ENCODE assay signal across 21 cellular contexts in genomic region chr4:3404546-3404945, GRCh38. TPM values are rescaled to one million over a fixed set of nuclear protein-coding genes. Genes with fewer than 3 reads are reported as not detected.
DNase-seq lines count a peak whose midpoint lies in the region; TF ChIP-seq lines count a peak whose summit lies in the region.
"Had no signal": no experiment of that assay in that cellular context is flagged by ENCODE, and none has a peak within 500 bp of the region (broad histone marks: within the 10 kb centered on the region; RNA-seq: fewer than 3 reads in every experiment).

No MANE protein-coding gene starts in this region.

- peaks cover 78% of the 10 kb centered on the region for H4K20me1 ChIP-seq in BLaER1

- H3K9me3 Mint-ChIP-seq in endodermal cell (peaks cover 24% of the 10 kb centered on the region), nephron progenitor cell (peaks cover 41% of the 10 kb centered on the region), mesothelial cell of epicardium (peaks cover 13% of the 10 kb centered on the region)
- H3K9me3 Mint-ChIP-seq: CD4-positive, alpha-beta T cell had no signal

- peaks cover 30% of the 10 kb centered on the region for H3K36me3 Mint-ChIP-seq in endodermal cell (ENCODE audit: low read depth)
- peaks cover 52% of the 10 kb centered on the region for H3K36me3 Mint-ChIP-seq in nephron progenitor cell (ENCODE audit: low read depth)
- H3K36me3 Mint-ChIP-seq in mesothelial cell of epicardium = peaks cover 33% of the 10 kb centered on the region

- H3K4me1 Mint-ChIP-seq in endodermal cell (peaks cover 25% of the 10 kb centered on the region), nephron progenitor cell (peaks cover 38% of the 10 kb centered on the region), mesothelial cell of epicardium (peaks cover 4% of the 10 kb centered on the region)

- TF ChIP-seq CTCF in HEK293 (tag by site-specific recombination; IDR thresholded peaks at IDR 0.05) (no peak), endodermal cell (conservative IDR thresholded peaks at IDR 0.05) (peak; percentile 32), nephron progenitor cell (IDR thresholded peaks at IDR 0.05) (no peak), mesothelial cell of epicardium (IDR thresholded peaks at IDR 0.05; ENCODE audit: unreplicated experiment) (no peak)

- H3K4me1 ChIP-seq in BLaER1 (peaks cover 67% of the 10 kb centered on the region), HEK293 (ENCODE audit: control insufficient read depth, insufficient read depth, low read length) (no peaks in the 10 kb centered on the region), endodermal cell (ENCODE audit: control insufficient read depth, insufficient read depth, low read length) (peaks cover 11% of the 10 kb centered on the region)
- H3K4me1 ChIP-seq: Caco-2 had no signal

- no peak overlapping the region for H3K4me3 ChIP-seq in BLaER1
- no peak overlapping the region for H3K4me3 ChIP-seq in HEK293 (ENCODE audit: low read depth, low read length)
- H3K4me3 ChIP-seq in endodermal cell (ENCODE audit: low read length) = no peak overlapping the region
- H3K4me3 ChIP-seq: GM12878, SJSA1 had no signal

- DNase-seq in endodermal cell (no peak), nephron progenitor cell (no peak), NCI-H1092 treated with DMSO at 0.1 percent for 48 hours (lab: John Stamatoyannopoulos, UW) (no peak), mesothelial cell of epicardium (ENCODE audit: low spot score in 2 of 2, unreplicated experiment in 2 of 2) (no peak), HuH-7 (ENCODE audit: low spot score) (no peak), dedifferentiated amniotic fluid mesenchymal stem cell (ENCODE audit: extremely low spot score) (no peak)
- DNase-seq: BE2C; Caco-2; CD4-positive, alpha-beta T cell; GOT3; IMR-90; Karpas-422; NCI-H1436; NCI-H1930; NCI-H2171; NCI-H526 had no signal

- H3K9ac ChIP-seq in BLaER1 (no peak overlapping the region), endodermal cell (ENCODE audit: extremely low read depth, low read length, poor library complexity, severe bottlenecking) (no peak overlapping the region)

- POLR2A ChIA-PET in HEK293 (lab: Yijun Ruan, JAX) = no interaction called here

- H3K27me3 ChIP-seq in BLaER1 (no peaks in the 10 kb centered on the region), endodermal cell (ENCODE audit: control insufficient read depth, insufficient read depth, low read length, poor library complexity, severe bottlenecking) (no peaks in the 10 kb centered on the region)
- H3K27me3 ChIP-seq: BE2C, SJSA1 had no signal

- H3K9me3 ChIP-seq in BLaER1 = peaks cover 19% of the 10 kb centered on the region
- no peaks in the 10 kb centered on the region for H3K9me3 ChIP-seq in HEK293 (ENCODE audit: control insufficient read depth, insufficient read depth, low read depth, low read length)
- peaks cover 9% of the 10 kb centered on the region for H3K9me3 ChIP-seq in endodermal cell (ENCODE audit: control insufficient read depth, low read length)
- H3K9me3 ChIP-seq: Caco-2, SJSA1 had no signal

- H3K27me3 Mint-ChIP-seq in endodermal cell (ENCODE audit: insufficient read depth) (no peaks in the 10 kb centered on the region), nephron progenitor cell (ENCODE audit: low read depth, poor library complexity) (no peaks in the 10 kb centered on the region), mesothelial cell of epicardium (ENCODE audit: low read depth) (no peaks in the 10 kb centered on the region)
- H3K27me3 Mint-ChIP-seq: CD4-positive, alpha-beta T cell had no signal

- peak overlapping the region; percentile 48 for H3K4me2 ChIP-seq in BLaER1

- H3K27ac Mint-ChIP-seq in endodermal cell = no peak overlapping the region
- H3K27ac Mint-ChIP-seq in nephron progenitor cell = peak overlapping the region; percentile 43
- H3K27ac Mint-ChIP-seq in mesothelial cell of epicardium = no peak overlapping the region
- H3K27ac Mint-ChIP-seq: CD4-positive, alpha-beta T cell had no signal

- WGBS in endodermal cell (ENCODE audit: insufficient coverage in 1 of 2, insufficient read length in 1 of 2), 2 experiments = 98 to 100% methylated on average over 2 to 4 of the region's 4 CpGs

- H3K27ac ChIP-seq in BLaER1 = no peak overlapping the region
- H3K27ac ChIP-seq in HEK293 (ENCODE audit: extremely low read depth, low read depth, low read length) = no peak overlapping the region
- H3K27ac ChIP-seq in endodermal cell (ENCODE audit: low read depth, low read length) = no peak overlapping the region

- H3K4me3 Mint-ChIP-seq in endodermal cell = no peak overlapping the region
- no peak overlapping the region for H3K4me3 Mint-ChIP-seq in nephron progenitor cell
- no peak overlapping the region for H3K4me3 Mint-ChIP-seq in mesothelial cell of epicardium
- H3K4me3 Mint-ChIP-seq: CD4-positive, alpha-beta T cell had no signal

- H3K36me3 ChIP-seq in BLaER1 = peaks cover 60% of the 10 kb centered on the region
- H3K36me3 ChIP-seq in HEK293 (ENCODE audit: control insufficient read depth in 2 of 2, insufficient read depth in 1 of 2, low read length in 2 of 2) = no peaks in the 10 kb centered on the region
- peaks cover 5% of the 10 kb centered on the region for H3K36me3 ChIP-seq in endodermal cell (ENCODE audit: control insufficient read depth, insufficient read depth, low read length)
- H3K36me3 ChIP-seq: BE2C had no signal

- CTCF ChIA-PET in HEK293 (lab: Yijun Ruan, JAX) = no interaction called here

TF ChIP-seq in HEK293, 187 proteins besides CTCF, POLR2A, EP300 and RAD21:
- no peak for TF ChIP-seq ZNF280D (tag by site-specific recombination; IDR thresholded peaks at IDR 0.05)
- no peak for TF ChIP-seq ZNF221 (tag by site-specific recombination; IDR thresholded peaks at IDR 0.05; ENCODE audit: borderline replicate concordance)
- TF ChIP-seq ZNF148 (tag by site-specific recombination; IDR thresholded peaks at IDR 0.05; ENCODE audit: borderline replicate concordance) = no peak
- TF ChIP-seq SETDB1 (IDR thresholded peaks at IDR 0.05; ENCODE audit: insufficient read length, low read length) = peak; percentile 65
- TF ChIP-seq ZNF114 (tag by site-specific recombination; IDR thresholded peaks at IDR 0.05) = no peak
- no peak for TF ChIP-seq ZNF555 (tag by site-specific recombination; conservative IDR thresholded peaks at IDR 0.05)

RNA-seq across cellular contexts. Expression of gene HGFAC, which starts 37.2 kb away (rescaled TPM):
- under 1 TPM in 1 of 2 donors, not detected in 1; 0.46 TPM for total RNA-seq in endodermal cell
- 0.93 TPM for polyA plus RNA-seq in endodermal cell (2013, experiment 1 of 2)
- polyA plus RNA-seq in endodermal cell (2013, experiment 2 of 2) = 0.50 TPM
- 1.9 to 2.5 TPM (median 2.0 TPM) in 3 replicates for total RNA-seq in mesothelial cell of epicardium
- total RNA-seq: HT-29, IMR-90 had no signal
- polyA plus RNA-seq: GM12878 had no signal

RNA-seq across cellular contexts. Expression of gene DOK7, which starts 58.6 kb away (rescaled TPM):
- 1 to 10 TPM in 1 of 2 donors, under 1 TPM in 1; 0.38 to 1.3 TPM for total RNA-seq in endodermal cell
- 0.46 TPM for polyA plus RNA-seq in endodermal cell (2013, experiment 1 of 2)
- polyA plus RNA-seq in endodermal cell (2013, experiment 2 of 2) = 1.0 TPM
- 4.0 to 4.8 TPM (median 4.5 TPM) in 3 replicates for total RNA-seq in mesothelial cell of epicardium
- total RNA-seq: CD4-positive, alpha-beta T cell; IMR-90 had no signal
- polyA plus RNA-seq: IMR-90 had no signal
